Comparison of ENCODE assay signal across 11 cellular contexts in genomic region chr1:109719337-109719837, GRCh38. TPM values are rescaled to one million over a fixed set of nuclear protein-coding genes. Genes with fewer than 3 reads are reported as not detected.
A peak's percentile ranks its signal among the peaks of the same experiment; 100 is the strongest.
DNase-seq lines count a peak whose midpoint lies in the region; ATAC-seq, FAIRE-seq and TF ChIP-seq lines count a peak whose summit lies in the region.
"Had no signal": no experiment of that assay in that cellular context is flagged by ENCODE, and none has a peak within 500 bp of the region (broad histone marks: within the 10 kb centered on the region; RNA-seq: fewer than 3 reads in every experiment).

No MANE protein-coding gene starts in this region.

- H3K79me2 ChIP-seq in HepG2 (ENCODE audit: insufficient read depth, low read length), result no peaks in the 10 kb centered on the region
- H3K79me2 ChIP-seq in MM.1S (ENCODE audit: low read length), result no peaks in the 10 kb centered on the region

- POLR2A ChIA-PET in HepG2 (lab: Yijun Ruan, JAX), result no interaction called here

- no peak for TF ChIP-seq POLR2A in HepG2 (IDR thresholded peaks at IDR 0.05; ENCODE audit: insufficient read depth in 1 of 2, low read depth in 2 of 2, low read length in 2 of 2)
- no peak for TF ChIP-seq POLR2A in right lobe of liver (IDR thresholded peaks at IDR 0.05)

- H3K27me3 ChIP-seq in HepG2 (ENCODE audit: control insufficient read depth in 1 of 2, insufficient read depth in 2 of 2, low read length in 2 of 2) (peaks cover 1 to 28% of the 10 kb centered on the region in 2 experiments; a peak in 3 of 5 replicates), right lobe of liver (no peaks in the 10 kb centered on the region), MM.1S (replicated peaks; ENCODE audit: insufficient read depth, low read length) (no peaks in the 10 kb centered on the region), left ventricle myocardium inferior (ENCODE audit: low read depth) (no peaks in the 10 kb centered on the region)

- H3K36me3 ChIP-seq in HepG2 (replicated peaks in 1 of 2; ENCODE audit: control insufficient read depth in 1 of 2, insufficient read depth in 2 of 2, low read length in 2 of 2), result no peaks in the 10 kb centered on the region
- H3K36me3 ChIP-seq in right lobe of liver, result no peaks in the 10 kb centered on the region
- H3K36me3 ChIP-seq in MM.1S (replicated peaks; ENCODE audit: insufficient read depth, low read length), result no peaks in the 10 kb centered on the region
- no peaks in the 10 kb centered on the region for H3K36me3 ChIP-seq in left ventricle myocardium inferior

- BruUV-seq in HepG2 (replicated peaks; lab: Mats Ljungman, UMichigan), result no TSS peak

- intact Hi-C loops in HepG2 (cut with micrococcal nuclease; ENCODE audit: unreplicated experiment), result loop anchor here (10.0 kb wide), 1 partner anchor 265 kb away; the partner anchor contains the start of gene AHCYL1
- intact Hi-C loops in right lobe of liver (cut with DNase I), result no loop called here
- intact Hi-C loops in left ventricle myocardium inferior (cut with micrococcal nuclease), result no loop called here

- H2AFZ ChIP-seq in HepG2 (ENCODE audit: low read length), result no peak overlapping the region
- no peak overlapping the region for H2AFZ ChIP-seq in MM.1S (ENCODE audit: low read length)

- CTCF ChIA-PET in HepG2 (lab: Yijun Ruan, JAX; ENCODE audit: low intra/inter-chr PET ratio, low total read pairs), result interaction anchor here (1.3 to 2.6 kb wide), 2 partner anchors 54 to 57 kb away, joined by 5 to 15 read pairs; no protein-coding TSS in a partner anchor

- H3K4me2 ChIP-seq in HepG2 (ENCODE audit: low read depth, low read length) (no peak overlapping the region), MM.1S (ENCODE audit: low read depth, low read length) (peak overlapping the region; percentile 29; the same call in 1 of the 2 replicates)

- H3K4me1 ChIP-seq in HepG2 (ENCODE audit: insufficient read depth, low read length), result no peaks in the 10 kb centered on the region
- no peaks in the 10 kb centered on the region for H3K4me1 ChIP-seq in right lobe of liver
- no peaks in the 10 kb centered on the region for H3K4me1 ChIP-seq in MM.1S (ENCODE audit: low read length)
- H3K4me1 ChIP-seq in left ventricle myocardium inferior, result no peaks in the 10 kb centered on the region

- no peak overlapping the region for H3K9ac ChIP-seq in HepG2 (ENCODE audit: insufficient read depth, low read depth, low read length)
- no peak overlapping the region for H3K9ac ChIP-seq in MM.1S (ENCODE audit: low read length)

- H3K27ac ChIP-seq in HepG2 (ENCODE audit: extremely low read length, insufficient read depth, low read length) (no peak overlapping the region), right lobe of liver (no peak overlapping the region), MM.1S (ENCODE audit: low read length) (0 out of 2 replicates have a peak overlapping the region, but pooled peaks have one; percentile 10), left ventricle myocardium inferior (replicated peaks) (no peak overlapping the region)

- H3K9me2 ChIP-seq in MM.1S (replicated peaks; ENCODE audit: insufficient read depth, low read length), result no peaks in the 10 kb centered on the region

- ATAC-seq in HepG2 (no peak), right lobe of liver (no peak)

- TF ChIP-seq CTCF in HepG2 (CRISPR knock-in tag; IDR thresholded peaks at IDR 0.05) (no peak), right lobe of liver (IDR thresholded peaks at IDR 0.05) (no peak), MM.1S (IDR thresholded peaks at IDR 0.05; ENCODE audit: low read length) (no peak), left ventricle myocardium inferior (IDR thresholded peaks at IDR 0.05; ENCODE audit: borderline replicate concordance) (no peak)

- H3K9me3 ChIP-seq in HepG2 (ENCODE audit: low read length) (no peaks in the 10 kb centered on the region), right lobe of liver (no peaks in the 10 kb centered on the region), MM.1S (replicated peaks; ENCODE audit: insufficient read depth, low read length) (no peaks in the 10 kb centered on the region), left ventricle myocardium inferior (replicated peaks) (no peaks in the 10 kb centered on the region)

- TF ChIP-seq EP300 in HepG2 (IDR thresholded peaks at IDR 0.05; ENCODE audit: low read depth in 2 of 2, low read length in 2 of 2) (no peak), HepG2 (CRISPR knock-in tag; IDR thresholded peaks at IDR 0.05; ENCODE audit: borderline replicate concordance) (no peak)

- TF ChIP-seq RAD21 in HepG2 (CRISPR knock-in tag; IDR thresholded peaks at IDR 0.05), result no peak

- no peaks in the 10 kb centered on the region for H4K20me1 ChIP-seq in HepG2 (ENCODE audit: insufficient read depth, low read length)
- H4K20me1 ChIP-seq in MM.1S (ENCODE audit: insufficient read depth, low read length), result no peaks in the 10 kb centered on the region

- no peak overlapping the region for H3K4me3 ChIP-seq in HepG2 (replicated peaks in 1 of 3; ENCODE audit: insufficient read depth in 1 of 3, low read depth in 2 of 3, low read length in 3 of 3)
- H3K4me3 ChIP-seq in right lobe of liver, result no peak overlapping the region
- H3K4me3 ChIP-seq in MM.1S (ENCODE audit: low read length), result no peak overlapping the region
- H3K4me3 ChIP-seq in left ventricle myocardium inferior, result no peak overlapping the region

- no peaks in the 10 kb centered on the region for H3F3A ChIP-seq in MM.1S (ENCODE audit: insufficient read depth, low read length)

- 71% methylated on average over 5 of the region's 5 CpGs for WGBS in HepG2 (ENCODE audit: low lambda C conversion rate)
- 80% methylated on average over 5 of the region's 5 CpGs for WGBS in right lobe of liver (ENCODE audit: insufficient coverage, low coverage, low lambda C conversion rate, missing lambda C conversion rate)

- DNase-seq in HepG2 (ENCODE audit: low spot score) (no peak), right lobe of liver (no peak), MM.1S (peak; percentile 28), dermis blood vessel endothelial cell (peak; percentile 12), left ventricle myocardium inferior (no peak), NCI-H1694 (lab: John Stamatoyannopoulos, UW) (no peak)
- DNase-seq in activated CD8-positive, alpha-beta memory T cell treated with anti-CD3 and anti-CD28 coated beads, Interleukin-2, amount 50 U/mL, for 4 hours, result no peak
- DNase-seq in activated T-cell treated with anti-CD3 and anti-CD28 coated beads, Interleukin-2, amount 50 U/mL, for 48 hours, result no peak
- DNase-seq: effector CD4-positive, alpha-beta T cell; naive B cell; NCI-H1436 treated with DMSO at 0.1 percent for 48 hours had no signal

- FAIRE-seq in HepG2 (lab: Jason Lieb, UNC), result no peak

- in situ Hi-C loops in HepG2 (cut with HindIII; ENCODE audit: extremely low pct_ligation_motif_present, low pct_unique_long_range_greater_than_20kb), result loop anchor here (5.0 to 10.0 kb wide), 3 partner anchors 53 to 175 kb away; partner anchors contain the start of genes GNAI3 and GSTM2

RNA-seq across cellular contexts. Expression of gene GSTM5, which starts 7.3 kb away (rescaled TPM):
- total RNA-seq in HepG2 (2016; rRNA removed; fragmentation: Illumina TruSeq; extraction: Trizol), result not detected in 2 replicates
- total RNA-seq in HepG2 (2016; cell fraction: cytosol; rRNA removed; fragmentation: Illumina TruSeq; extraction: Trizol; ENCODE audit: low read depth), result not detected in 2 replicates
- not detected in 2 replicates for total RNA-seq in HepG2 (2016; cell fraction: insoluble cytoplasmic fraction; rRNA removed; fragmentation: Illumina TruSeq; extraction: Trizol)
- not detected in 2 replicates for total RNA-seq in HepG2 (2016; cell fraction: membrane; rRNA removed; fragmentation: Illumina TruSeq; extraction: Trizol)
- not detected in 2 replicates for total RNA-seq in HepG2 (2016; cell fraction: nucleus; rRNA removed; fragmentation: Illumina TruSeq; extraction: Trizol)
- not detected in 2 replicates for polyA plus RNA-seq in HepG2 (2011; rRNA removed)
- not detected in 2 replicates for polyA plus RNA-seq in HepG2 (2011; cell fraction: cytosol; rRNA removed)
- polyA plus RNA-seq in HepG2 (2011; cell fraction: nucleus; rRNA removed), result 0.23 TPM in 1 of 2 replicates, not detected in the other
- polyA plus RNA-seq in HepG2 (2012), result not detected in 2 replicates
- not detected in 2 replicates for polyA plus RNA-seq in HepG2 (2016; cell fraction: cytosol; fragmentation: Illumina TruSeq; extraction: Trizol; ENCODE audit: low read depth)
- not detected in 2 replicates for polyA plus RNA-seq in HepG2 (2016; cell fraction: insoluble cytoplasmic fraction; fragmentation: Illumina TruSeq; extraction: Trizol; ENCODE audit: low read depth)
- not detected in 2 replicates for polyA plus RNA-seq in HepG2 (2016; cell fraction: membrane; fragmentation: Illumina TruSeq; extraction: Trizol; ENCODE audit: low read depth)
- not detected in 2 replicates for polyA plus RNA-seq in HepG2 (2016; cell fraction: nucleus; fragmentation: Illumina TruSeq; extraction: Trizol; ENCODE audit: insufficient read depth, low read depth)
- 0.06 and 0.56 TPM in 2 replicates for polyA minus RNA-seq in HepG2 (2011; rRNA and poly(A)+ RNA removed; ENCODE audit: low replicate concordance)
- polyA minus RNA-seq in HepG2 (2011; cell fraction: cytosol; rRNA and poly(A)+ RNA removed), result not detected in 2 replicates
- 0.13 TPM in 1 of 2 replicates, not detected in the other for polyA minus RNA-seq in HepG2 (2011; cell fraction: nucleus; rRNA and poly(A)+ RNA removed)
- total RNA-seq in right lobe of liver, result under 1 TPM in 5 of 6 experiments, not detected in 1; 0.19 to 0.54 (median 0.31) TPM
- under 0.01 TPM in 1 of 2 replicates, not detected in the other for total RNA-seq in dermis blood vessel endothelial cell
- total RNA-seq in left ventricle myocardium inferior, result 2.4 TPM

RNA-seq across cellular contexts. Expression of gene GSTM3, which starts 21.5 kb away (rescaled TPM):
- total RNA-seq in HepG2 (2016; rRNA removed; fragmentation: Illumina TruSeq; extraction: Trizol) (127 and 150 TPM in 2 replicates), right lobe of liver (10 to 100 TPM in 3 of 6 experiments, 1 to 10 TPM in 3; 1.2 to 19.2 (median 10.6) TPM), dermis blood vessel endothelial cell (25.1 and 54.1 TPM in 2 replicates), left ventricle myocardium inferior (93.7 TPM)
- total RNA-seq in HepG2 (2016; cell fraction: cytosol; rRNA removed; fragmentation: Illumina TruSeq; extraction: Trizol; ENCODE audit: low read depth), result 35.2 and 40.3 TPM in 2 replicates
- 127 and 162 TPM in 2 replicates for total RNA-seq in HepG2 (2016; cell fraction: insoluble cytoplasmic fraction; rRNA removed; fragmentation: Illumina TruSeq; extraction: Trizol)
- 35.2 and 39.0 TPM in 2 replicates for total RNA-seq in HepG2 (2016; cell fraction: membrane; rRNA removed; fragmentation: Illumina TruSeq; extraction: Trizol)
- total RNA-seq in HepG2 (2016; cell fraction: nucleus; rRNA removed; fragmentation: Illumina TruSeq; extraction: Trizol), result 49.3 and 64.9 TPM in 2 replicates
- 124 and 142 TPM in 2 replicates for polyA plus RNA-seq in HepG2 (2011; rRNA removed)
- polyA plus RNA-seq in HepG2 (2011; cell fraction: cytosol; rRNA removed), result 105 and 126 TPM in 2 replicates
- polyA plus RNA-seq in HepG2 (2011; cell fraction: nucleus; rRNA removed), result 39.2 and 41.5 TPM in 2 replicates
- 102 and 104 TPM in 2 replicates for polyA plus RNA-seq in HepG2 (2012)
- polyA plus RNA-seq in HepG2 (2016; cell fraction: cytosol; fragmentation: Illumina TruSeq; extraction: Trizol; ENCODE audit: low read depth), result 37.0 and 38.1 TPM in 2 replicates
- polyA plus RNA-seq in HepG2 (2016; cell fraction: insoluble cytoplasmic fraction; fragmentation: Illumina TruSeq; extraction: Trizol; ENCODE audit: low read depth), result 128 and 138 TPM in 2 replicates
- polyA plus RNA-seq in HepG2 (2016; cell fraction: membrane; fragmentation: Illumina TruSeq; extraction: Trizol; ENCODE audit: low read depth), result 28.9 and 29.1 TPM in 2 replicates
- polyA plus RNA-seq in HepG2 (2016; cell fraction: nucleus; fragmentation: Illumina TruSeq; extraction: Trizol; ENCODE audit: insufficient read depth, low read depth), result 66.5 and 79.1 TPM in 2 replicates
- polyA minus RNA-seq in HepG2 (2011; rRNA and poly(A)+ RNA removed; ENCODE audit: low replicate concordance), result 34.6 and 95.6 TPM in 2 replicates
- 31.6 and 39.1 TPM in 2 replicates for polyA minus RNA-seq in HepG2 (2011; cell fraction: cytosol; rRNA and poly(A)+ RNA removed)
- 15.7 and 24.2 TPM in 2 replicates for polyA minus RNA-seq in HepG2 (2011; cell fraction: nucleus; rRNA and poly(A)+ RNA removed)

RNA-seq across cellular contexts. Expression of gene GSTM1, which starts 31.8 kb away (rescaled TPM):
- total RNA-seq in HepG2 (2016; rRNA removed; fragmentation: Illumina TruSeq; extraction: Trizol) (not detected in 2 replicates), right lobe of liver (100 to 1,000 TPM in 1 of 6 experiments, 10 to 100 TPM in 2, not detected in 3; 32.1 to 248 (median 43.0) TPM), dermis blood vessel endothelial cell (8.5 TPM in 1 of 2 replicates, not detected in the other), left ventricle myocardium inferior (not detected)
- not detected in 2 replicates for total RNA-seq in HepG2 (2016; cell fraction: cytosol; rRNA removed; fragmentation: Illumina TruSeq; extraction: Trizol; ENCODE audit: low read depth)
- 0.15 TPM in 1 of 2 replicates, not detected in the other for total RNA-seq in HepG2 (2016; cell fraction: insoluble cytoplasmic fraction; rRNA removed; fragmentation: Illumina TruSeq; extraction: Trizol)
- not detected in 2 replicates for total RNA-seq in HepG2 (2016; cell fraction: membrane; rRNA removed; fragmentation: Illumina TruSeq; extraction: Trizol)
- total RNA-seq in HepG2 (2016; cell fraction: nucleus; rRNA removed; fragmentation: Illumina TruSeq; extraction: Trizol), result not detected in 2 replicates
- 0.42 and 0.55 TPM in 2 replicates for polyA plus RNA-seq in HepG2 (2011; rRNA removed)
- polyA plus RNA-seq in HepG2 (2011; cell fraction: cytosol; rRNA removed), result 0.22 and 0.66 TPM in 2 replicates
- polyA plus RNA-seq in HepG2 (2011; cell fraction: nucleus; rRNA removed), result 0.57 and 0.76 TPM in 2 replicates
- polyA plus RNA-seq in HepG2 (2012), result 0.27 TPM in 1 of 2 replicates, not detected in the other
- polyA plus RNA-seq in HepG2 (2016; cell fraction: cytosol; fragmentation: Illumina TruSeq; extraction: Trizol; ENCODE audit: low read depth), result not detected in 2 replicates
- polyA plus RNA-seq in HepG2 (2016; cell fraction: insoluble cytoplasmic fraction; fragmentation: Illumina TruSeq; extraction: Trizol; ENCODE audit: low read depth), result 0.21 and 0.40 TPM in 2 replicates
- not detected in 2 replicates for polyA plus RNA-seq in HepG2 (2016; cell fraction: membrane; fragmentation: Illumina TruSeq; extraction: Trizol; ENCODE audit: low read depth)
- polyA plus RNA-seq in HepG2 (2016; cell fraction: nucleus; fragmentation: Illumina TruSeq; extraction: Trizol; ENCODE audit: insufficient read depth, low read depth), result not detected in 2 replicates
- 1.6 TPM in 1 of 2 replicates, not detected in the other for polyA minus RNA-seq in HepG2 (2011; rRNA and poly(A)+ RNA removed; ENCODE audit: low replicate concordance)
- polyA minus RNA-seq in HepG2 (2011; cell fraction: cytosol; rRNA and poly(A)+ RNA removed), result not detected in 2 replicates
- polyA minus RNA-seq in HepG2 (2011; cell fraction: nucleus; rRNA and poly(A)+ RNA removed), result not detected in 2 replicates

RNA-seq across cellular contexts. Expression of gene EPS8L3, which starts 44.3 kb away (rescaled TPM):
- total RNA-seq in HepG2 (2016; rRNA removed; fragmentation: Illumina TruSeq; extraction: Trizol) (7.6 and 18.2 TPM in 2 replicates), right lobe of liver (1 to 10 TPM in 3 of 6 experiments, not detected in 3; 3.2 to 4.7 (median 3.3) TPM), dermis blood vessel endothelial cell (not detected in 2 replicates), left ventricle myocardium inferior (0.11 TPM)
- total RNA-seq in HepG2 (2016; cell fraction: cytosol; rRNA removed; fragmentation: Illumina TruSeq; extraction: Trizol; ENCODE audit: low read depth), result 3.1 and 3.5 TPM in 2 replicates
- 6.3 and 18.1 TPM in 2 replicates for total RNA-seq in HepG2 (2016; cell fraction: insoluble cytoplasmic fraction; rRNA removed; fragmentation: Illumina TruSeq; extraction: Trizol)
- total RNA-seq in HepG2 (2016; cell fraction: membrane; rRNA removed; fragmentation: Illumina TruSeq; extraction: Trizol), result 4.6 and 5.1 TPM in 2 replicates
- 21.5 and 27.6 TPM in 2 replicates for total RNA-seq in HepG2 (2016; cell fraction: nucleus; rRNA removed; fragmentation: Illumina TruSeq; extraction: Trizol)
- 106 and 127 TPM in 2 replicates for polyA plus RNA-seq in HepG2 (2011; rRNA removed)
- polyA plus RNA-seq in HepG2 (2011; cell fraction: cytosol; rRNA removed), result 24.6 and 30.4 TPM in 2 replicates
- polyA plus RNA-seq in HepG2 (2011; cell fraction: nucleus; rRNA removed), result 854 and 1,047 TPM in 2 replicates
- 79.1 and 95.8 TPM in 2 replicates for polyA plus RNA-seq in HepG2 (2012)
- polyA plus RNA-seq in HepG2 (2016; cell fraction: cytosol; fragmentation: Illumina TruSeq; extraction: Trizol; ENCODE audit: low read depth), result 3.0 and 3.7 TPM in 2 replicates
- polyA plus RNA-seq in HepG2 (2016; cell fraction: insoluble cytoplasmic fraction; fragmentation: Illumina TruSeq; extraction: Trizol; ENCODE audit: low read depth), result 11.9 and 13.8 TPM in 2 replicates
- 4.6 and 5.0 TPM in 2 replicates for polyA plus RNA-seq in HepG2 (2016; cell fraction: membrane; fragmentation: Illumina TruSeq; extraction: Trizol; ENCODE audit: low read depth)
- 139 and 140 TPM in 2 replicates for polyA plus RNA-seq in HepG2 (2016; cell fraction: nucleus; fragmentation: Illumina TruSeq; extraction: Trizol; ENCODE audit: insufficient read depth, low read depth)
- 2.2 and 43.5 TPM in 2 replicates for polyA minus RNA-seq in HepG2 (2011; rRNA and poly(A)+ RNA removed; ENCODE audit: low replicate concordance)
- polyA minus RNA-seq in HepG2 (2011; cell fraction: cytosol; rRNA and poly(A)+ RNA removed), result 15.7 and 17.0 TPM in 2 replicates
- polyA minus RNA-seq in HepG2 (2011; cell fraction: nucleus; rRNA and poly(A)+ RNA removed), result 107 and 127 TPM in 2 replicates

RNA-seq across cellular contexts. Expression of gene GSTM2, which starts 51.5 kb away (rescaled TPM):
- total RNA-seq in HepG2 (2016; rRNA removed; fragmentation: Illumina TruSeq; extraction: Trizol), result 6.5 and 7.0 TPM in 2 replicates
- 1.9 and 2.5 TPM in 2 replicates for total RNA-seq in HepG2 (2016; cell fraction: cytosol; rRNA removed; fragmentation: Illumina TruSeq; extraction: Trizol; ENCODE audit: low read depth)
- 8.1 and 8.3 TPM in 2 replicates for total RNA-seq in HepG2 (2016; cell fraction: insoluble cytoplasmic fraction; rRNA removed; fragmentation: Illumina TruSeq; extraction: Trizol)
- 2.0 and 2.7 TPM in 2 replicates for total RNA-seq in HepG2 (2016; cell fraction: membrane; rRNA removed; fragmentation: Illumina TruSeq; extraction: Trizol)
- total RNA-seq in HepG2 (2016; cell fraction: nucleus; rRNA removed; fragmentation: Illumina TruSeq; extraction: Trizol), result 8.1 and 8.5 TPM in 2 replicates
- polyA plus RNA-seq in HepG2 (2011; rRNA removed), result 15.0 and 17.0 TPM in 2 replicates
- 5.9 and 7.2 TPM in 2 replicates for polyA plus RNA-seq in HepG2 (2011; cell fraction: cytosol; rRNA removed)
- 102 and 131 TPM in 2 replicates for polyA plus RNA-seq in HepG2 (2011; cell fraction: nucleus; rRNA removed)
- 19.7 and 21.3 TPM in 2 replicates for polyA plus RNA-seq in HepG2 (2012)
- polyA plus RNA-seq in HepG2 (2016; cell fraction: cytosol; fragmentation: Illumina TruSeq; extraction: Trizol; ENCODE audit: low read depth), result 4.7 and 5.2 TPM in 2 replicates
- polyA plus RNA-seq in HepG2 (2016; cell fraction: insoluble cytoplasmic fraction; fragmentation: Illumina TruSeq; extraction: Trizol; ENCODE audit: low read depth), result 15.3 and 17.0 TPM in 2 replicates
- 3.5 and 4.5 TPM in 2 replicates for polyA plus RNA-seq in HepG2 (2016; cell fraction: membrane; fragmentation: Illumina TruSeq; extraction: Trizol; ENCODE audit: low read depth)
- polyA plus RNA-seq in HepG2 (2016; cell fraction: nucleus; fragmentation: Illumina TruSeq; extraction: Trizol; ENCODE audit: insufficient read depth, low read depth), result 30.8 and 32.2 TPM in 2 replicates
- 0.26 and 6.7 TPM in 2 replicates for polyA minus RNA-seq in HepG2 (2011; rRNA and poly(A)+ RNA removed; ENCODE audit: low replicate concordance)
- 1.7 and 2.7 TPM in 2 replicates for polyA minus RNA-seq in HepG2 (2011; cell fraction: cytosol; rRNA and poly(A)+ RNA removed)
- 12.9 TPM in 2 replicates for polyA minus RNA-seq in HepG2 (2011; cell fraction: nucleus; rRNA and poly(A)+ RNA removed)
- 10 to 100 TPM in 4 of 6 experiments, 1 to 10 TPM in 2; 4.4 to 16.0 (median 12.7) TPM for total RNA-seq in right lobe of liver
- total RNA-seq in dermis blood vessel endothelial cell, result 4.0 and 4.1 TPM in 2 replicates
- 67.3 TPM for total RNA-seq in left ventricle myocardium inferior

Comparison
In these comparisons a context has a peak if more than half of its experiments do, and no peak if none do; other contexts are left out.
1. DNase-seq: peak in MM.1S (single experiment) and dermis blood vessel endothelial cell (single experiment); none in HepG2 (single experiment), right lobe of liver (0 of 3), left ventricle myocardium inferior (single experiment), activated CD8-positive, alpha-beta memory T cell treated with anti-CD3 and anti-CD28 coated beads, Interleukin-2, amount 50 U/mL, for 4 hours (single experiment), NCI-H1694 (single experiment) and activated T-cell treated with anti-CD3 and anti-CD28 coated beads, Interleukin-2, amount 50 U/mL, for 48 hours (0 of 2).